In genomic region chr15:101590785-101591184, GRCh38 we compare ENCODE assay signal across 22 cellular contexts.
DNase-seq lines count a peak whose midpoint lies in the region; ATAC-seq, FAIRE-seq and TF ChIP-seq lines count a peak whose summit lies in the region.
"Had no signal": no experiment of that assay in that cellular context is flagged by ENCODE, and none has a peak within 500 bp of the region (broad histone marks: within the 10 kb centered on the region; RNA-seq: fewer than 3 reads in every experiment).

No MANE protein-coding gene starts in this region.

- WGBS in K562 (ENCODE audit: insufficient coverage, low coverage, missing lambda C conversion rate): 2% methylated on average over 3 of the region's 3 CpGs

- ATAC-seq in K562: no peak
- no peak for ATAC-seq in GM21390 (IDR thresholded peaks at IDR 0.05; ENCODE audit: unreplicated experiment)
- ATAC-seq: A549; CD8-positive, alpha-beta T cell; GM12878 had no signal

- TF ChIP-seq RAD21 in K562 (CRISPR knock-in tag; conservative IDR thresholded peaks at IDR 0.05 in 1 of 2, IDR thresholded peaks at IDR 0.05 in 1 of 2): no peak

- POLR2A ChIA-PET in K562 (lab: Yijun Ruan, JAX): interaction anchor here (0.9 kb wide), 1 partner anchor 244 kb away, joined by 3 read pairs; no protein-coding TSS in a partner anchor

- no peak overlapping the region for H3K4me3 ChIP-seq in K562
- H3K4me3 ChIP-seq in Peyer's patch: no peak overlapping the region
- H3K4me3 ChIP-seq: A549; BLaER1 treated with 17β-estradiol and CSF1 and Interleukin-3, amounts not matched to agents 10 nM and 100 nM; GM12878 had no signal

- TF ChIP-seq POLR2A in K562 (conservative IDR thresholded peaks at IDR 0.05) (no peak), Peyer's patch (IDR thresholded peaks at IDR 0.05) (no peak)

- TF ChIP-seq EP300 in K562 (IDR thresholded peaks at IDR 0.05; ENCODE audit: low read length): no peak

- no peak overlapping the region for H3K9ac ChIP-seq in K562 (ENCODE audit: insufficient read depth in 1 of 2, low read depth in 2 of 2, low read length in 2 of 2)
- H3K9ac ChIP-seq: BLaER1 treated with 17β-estradiol and CSF1 and Interleukin-3, amounts not matched to agents 10 nM and 100 nM had no signal

- intact Hi-C loops in K562 (cut with micrococcal nuclease): no loop called here
- intact Hi-C loops in cardiac septum (cut with DNase I): no loop called here

- no peak overlapping the region for H3K27ac ChIP-seq in K562 (ENCODE audit: extremely low read depth, low read depth, low read length)
- H3K27ac ChIP-seq in Peyer's patch: no peak overlapping the region
- H3K27ac ChIP-seq: A549; BLaER1 treated with 17β-estradiol and CSF1 and Interleukin-3, amounts not matched to agents 10 nM and 100 nM; C4-2B had no signal

- H3K4me2 ChIP-seq in K562 (ENCODE audit: insufficient read depth, low read length): no peak overlapping the region
- H3K4me2 ChIP-seq: A549; BLaER1 treated with 17β-estradiol and CSF1 and Interleukin-3, amounts not matched to agents 10 nM and 100 nM had no signal

- no TSS peak for BruUV-seq in K562 (replicated peaks; lab: Mats Ljungman, UMichigan)

- no peak for TF ChIP-seq CTCF in K562 (IDR thresholded peaks at IDR 0.05 in 2 of 3, conservative IDR thresholded peaks at IDR 0.05 in 1 of 3; ENCODE audit: insufficient read depth in 2 of 3, low read depth in 1 of 3, low read length in 3 of 3)
- no peak for TF ChIP-seq CTCF in Peyer's patch (IDR thresholded peaks at IDR 0.05)

- no peaks in the 10 kb centered on the region for H4K20me1 ChIP-seq in K562 (replicated peaks; ENCODE audit: control insufficient read depth, insufficient read depth, low read length)
- H4K20me1 ChIP-seq: BLaER1 treated with 17β-estradiol and CSF1 and Interleukin-3, amounts not matched to agents 10 nM and 100 nM had no signal

- H3K27me3 ChIP-seq in K562 (ENCODE audit: control insufficient read depth in 2 of 2, insufficient read depth in 2 of 2, low read length in 2 of 2) (no peaks in the 10 kb centered on the region; a peak in 1 of 5 replicates), Peyer's patch (no peaks in the 10 kb centered on the region)
- H3K27me3 ChIP-seq: BLaER1 treated with 17β-estradiol and CSF1 and Interleukin-3, amounts not matched to agents 10 nM and 100 nM had no signal

- DNase-seq in K562 (ENCODE audit: extremely low read depth in 1 of 4, low spot score in 3 of 4): no peak
- DNase-seq in frontal cortex (ENCODE audit: low spot score in 2 of 2): no peak
- DNase-seq in cardiac septum (ENCODE audit: low spot score): no peak
- DNase-seq in Peyer's patch: no peak
- DNase-seq: 8988T; AML-193; Caco-2; Calu3; CD4-positive, alpha-beta T cell; CD8-positive, alpha-beta T cell; DMS79 treated with DMSO at 0.1 percent for 48 hours; GDM1 had no signal

- H3K36me3 ChIP-seq in K562 (ENCODE audit: control insufficient read depth, insufficient read depth, low read length) (no peaks in the 10 kb centered on the region), Peyer's patch (no peaks in the 10 kb centered on the region)
- H3K36me3 ChIP-seq: BLaER1 treated with 17β-estradiol and CSF1 and Interleukin-3, amounts not matched to agents 10 nM and 100 nM had no signal

- no peaks in the 10 kb centered on the region for H3K9me1 ChIP-seq in K562 (ENCODE audit: control insufficient read depth, insufficient read depth, low read length)

- in situ Hi-C loops in K562 (cut with MboI): no loop called here

- H3K79me2 ChIP-seq in K562 (ENCODE audit: control insufficient read depth, insufficient read depth, low read length): no peaks in the 10 kb centered on the region

- no peaks in the 10 kb centered on the region for H3K9me3 ChIP-seq in K562 (replicated peaks; ENCODE audit: control insufficient read depth, insufficient read depth, low read depth, low read length)
- H3K9me3 ChIP-seq in Peyer's patch: no peaks in the 10 kb centered on the region
- H3K9me3 ChIP-seq: Caco-2 had no signal

- no peak overlapping the region for H2AFZ ChIP-seq in K562 (ENCODE audit: low read depth, low read length)

- peak; percentile 72 for FAIRE-seq in A204.1 (lab: Jason Lieb, UNC)
- peak; percentile 33 for FAIRE-seq in G401.6 (lab: Jason Lieb, UNC)
- no peak for FAIRE-seq in K562 (lab: Jason Lieb, UNC)
- peak; percentile 52 for FAIRE-seq in frontal cortex (lab: Jason Lieb, UNC)
- FAIRE-seq: D721Med, GM12878, GM12892, GM18507 had no signal

- H3K4me1 ChIP-seq in K562 (replicated peaks in 1 of 2; ENCODE audit: control insufficient read depth in 2 of 2, insufficient read depth in 2 of 2, low read length in 2 of 2) (no peaks in the 10 kb centered on the region), Peyer's patch (no peaks in the 10 kb centered on the region)
- H3K4me1 ChIP-seq: A549; BLaER1 treated with 17β-estradiol and CSF1 and Interleukin-3, amounts not matched to agents 10 nM and 100 nM; Caco-2 had no signal

- CTCF ChIA-PET in K562 (lab: Yijun Ruan, JAX; ENCODE audit: low intra/inter-chr PET ratio): no interaction called here

TF ChIP-seq in K562, 482 proteins besides CTCF, POLR2A, EP300 and RAD21:
- TF ChIP-seq CUX1 (CRISPR knock-in tag; IDR thresholded peaks at IDR 0.05) (peak; percentile 98), NCOA1 (IDR thresholded peaks at IDR 0.05; ENCODE audit: low read depth) (no peak)
